ENCODE assay signal across 1 cellular context in genomic region chr7:4739528-4739992, GRCh38.
A peak's percentile ranks its signal among the peaks of the same experiment; 100 is the strongest.
TF ChIP-seq lines count a peak whose summit lies in the region.

No MANE protein-coding gene starts in this region.

TF ChIP-seq in K562, 482 proteins besides CTCF, POLR2A, EP300 and RAD21 (continued from another document):
- 0 out of 2 replicates have a peak, but pooled peaks have one; percentile 39 for TF ChIP-seq MGA (IDR thresholded peaks at IDR 0.05)
- no peak for TF ChIP-seq TGIF2 (CRISPR knock-in tag; IDR thresholded peaks at IDR 0.05)
- TF ChIP-seq CTBP1 (IDR thresholded peaks at IDR 0.05; ENCODE audit: borderline replicate concordance), result no peak
- no peak for TF ChIP-seq MYBL2 (IDR thresholded peaks at IDR 0.05; ENCODE audit: low read depth)
- TF ChIP-seq MYBL2 (CRISPR knock-in tag; IDR thresholded peaks at IDR 0.05; ENCODE audit: borderline replicate concordance), result no peak
- no peak for TF ChIP-seq ZNF263 (CRISPR knock-in tag; IDR thresholded peaks at IDR 0.05; ENCODE audit: borderline replicate concordance)
- TF ChIP-seq NFE2L1 (tag; IDR thresholded peaks at IDR 0.05; ENCODE audit: borderline replicate concordance, low read depth), result no peak
- peak; percentile 3; the same call in 1 of the 2 replicates for TF ChIP-seq CREM (IDR thresholded peaks at IDR 0.05; ENCODE audit: low read depth)
- peak; percentile 35; the same call in 1 of the 2 replicates for TF ChIP-seq VEZF1 (CRISPR knock-in tag; IDR thresholded peaks at IDR 0.05)
- TF ChIP-seq CBX8 (IDR thresholded peaks at IDR 0.05; ENCODE audit: borderline replicate concordance, extremely low read depth, low read depth, low read length, poor library complexity, severe bottlenecking), result no peak
- TF ChIP-seq KLF10 (CRISPR knock-in tag; IDR thresholded peaks at IDR 0.05), result no peak
- TF ChIP-seq ZFP36 (IDR thresholded peaks at IDR 0.05; ENCODE audit: low read depth, low read length, partially characterized antibody), result peak; percentile 59
- TF ChIP-seq ZBTB7A (IDR thresholded peaks at IDR 0.05; ENCODE audit: borderline replicate concordance, control insufficient read depth, low read depth, low read length), result no peak
- peak in 1 of 3 experiments; percentile 33 for TF ChIP-seq YY1 (IDR thresholded peaks at IDR 0.05; ENCODE audit: borderline replicate concordance in 1 of 3, control insufficient read depth in 1 of 3, extremely low read depth in 1 of 3, insufficient read depth in 3 of 3, insufficient read length in 1 of 3, insufficient replicate concordance in 2 of 3, low read depth in 1 of 3, low read length in 2 of 3)
- no peak for TF ChIP-seq RBM14 (IDR thresholded peaks at IDR 0.05; ENCODE audit: borderline replicate concordance, insufficient read depth, low read depth, low read length)
- no peak for TF ChIP-seq BRF1 (IDR thresholded peaks at IDR 0.05; ENCODE audit: borderline replicate concordance, extremely low read depth, insufficient read length)
- TF ChIP-seq TAL1 (IDR thresholded peaks at IDR 0.05), result 0 out of 2 replicates have a peak, but pooled peaks have one; percentile 2
- no peak for TF ChIP-seq PYGO2 (tag; IDR thresholded peaks at IDR 0.05)
- TF ChIP-seq ATF3 (IDR thresholded peaks at IDR 0.05), result no peak
- TF ChIP-seq ATF3 (CRISPR knock-in tag; conservative IDR thresholded peaks at IDR 0.05), result 0 out of 2 replicates have a peak, but pooled peaks have one; percentile 13
- TF ChIP-seq SMAD3 (CRISPR knock-in tag; conservative IDR thresholded peaks at IDR 0.05), result no peak
- TF ChIP-seq TAF7 (tag; IDR thresholded peaks at IDR 0.05), result no peak
- TF ChIP-seq ZNF561 (CRISPR knock-in tag; conservative IDR thresholded peaks at IDR 0.05), result no peak
- no peak for TF ChIP-seq NFYB (IDR thresholded peaks at IDR 0.05; ENCODE audit: extremely low read depth, insufficient read length)
- no peak for TF ChIP-seq ZNF655 (CRISPR knock-in tag; IDR thresholded peaks at IDR 0.05)
- TF ChIP-seq BCOR (IDR thresholded peaks at IDR 0.05), result no peak
- TF ChIP-seq RB1 (IDR thresholded peaks at IDR 0.05; ENCODE audit: low read depth), result no peak
- 0 out of 2 replicates have a peak, but pooled peaks have one; percentile 10 for TF ChIP-seq ZBTB17 (CRISPR knock-in tag; IDR thresholded peaks at IDR 0.05)
- no peak for TF ChIP-seq PTTG1 (tag; IDR thresholded peaks at IDR 0.05; ENCODE audit: low read depth)
- TF ChIP-seq ZZZ3 (IDR thresholded peaks at IDR 0.05), result no peak
- no peak for TF ChIP-seq SETDB1 (IDR thresholded peaks at IDR 0.05; ENCODE audit: low read length)
- no peak for TF ChIP-seq ZNF780A (CRISPR knock-in tag; IDR thresholded peaks at IDR 0.05)
- TF ChIP-seq ZNF507 (tag; conservative IDR thresholded peaks at IDR 0.05), result no peak
- no peak for TF ChIP-seq CHD4 (IDR thresholded peaks at IDR 0.05; ENCODE audit: insufficient read depth, insufficient replicate concordance, low read depth, low read length, poor library complexity, severe bottlenecking)
- no peak for TF ChIP-seq JUNB (CRISPR knock-in tag; conservative IDR thresholded peaks at IDR 0.05)
- peak in 1 of 2 experiments; percentile 7 for TF ChIP-seq AFF1 (IDR thresholded peaks at IDR 0.05; ENCODE audit: low read depth in 1 of 2, partially characterized antibody in 2 of 2)
